Comparison of ENCODE assay signal across 8 cellular contexts in the genomic region with DNA sequence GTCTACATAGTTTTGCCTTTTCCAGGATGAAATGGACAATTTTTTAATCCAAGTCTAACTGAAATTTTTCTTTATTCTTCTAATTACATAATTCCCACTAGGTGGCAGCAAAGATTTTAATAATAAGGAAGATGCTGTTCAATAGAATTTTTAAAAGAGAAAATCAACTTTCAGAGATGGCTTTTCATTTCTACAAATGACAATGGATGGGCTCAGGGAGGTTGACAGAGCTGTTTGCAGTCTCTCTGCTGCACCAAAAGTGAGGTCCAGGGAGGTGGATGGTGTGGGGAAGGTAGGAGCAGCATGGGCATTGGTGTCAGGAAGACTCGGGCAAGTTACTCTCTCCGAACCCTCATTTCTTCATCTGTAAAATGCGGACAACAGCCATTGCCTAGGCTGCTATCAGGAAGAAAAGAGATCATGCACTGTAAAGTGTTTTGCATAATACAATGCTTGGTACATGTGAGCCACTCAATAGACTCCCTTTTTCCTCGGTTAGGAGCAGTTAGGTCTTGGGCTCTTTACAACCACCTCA.
DNase-seq lines count a peak whose midpoint lies in the region; ATAC-seq and TF ChIP-seq lines count a peak whose summit lies in the region.

No MANE protein-coding gene starts in this region.

- peak; percentile 77 for TF ChIP-seq RAD21 in Ishikawa (IDR thresholded peaks at IDR 0.05; ENCODE audit: low read depth)

- in situ Hi-C loops in SK-MEL-5 (cut with HindIII; ENCODE audit: low pct_unique_long_range_greater_than_20kb, low sequenced_read_pairs): loop anchor here (25.0 kb wide), 1 partner anchor 136 kb away; no protein-coding TSS in a partner anchor

- intact Hi-C loops in sciatic nerve (cut with DNase I): loop anchor here (10.0 kb wide), 2 partner anchors 164 to 234 kb away; no protein-coding TSS in a partner anchor
- intact Hi-C loops in activated naive CD4-positive, alpha-beta T cell treated with anti-CD3 and anti-CD28 coated beads for 36 hours (cut with micrococcal nuclease): loop anchor here (1.0 to 10.0 kb wide), 7 partner anchors 81 to 1834 kb away; no protein-coding TSS in a partner anchor

- no peak overlapping the region for H3K27ac Mint-ChIP-seq in activated naive CD4-positive, alpha-beta T cell treated with anti-CD3 and anti-CD28 coated beads for 36 hours

- no peak overlapping the region for H3K4me3 Mint-ChIP-seq in activated naive CD4-positive, alpha-beta T cell treated with anti-CD3 and anti-CD28 coated beads for 36 hours

- DNase-seq in BE2C: no peak
- peak; percentile 50 for DNase-seq in SK-MEL-5 (ENCODE audit: low read depth, low spot score)
- DNase-seq in fibroblast of villous mesenchyme (ENCODE audit: low read depth): peak; percentile 56
- DNase-seq in sciatic nerve (ENCODE audit: low spot score): no peak
- no peak for DNase-seq in activated naive CD4-positive, alpha-beta T cell treated with anti-CD3 and anti-CD28 coated beads for 36 hours

- no peaks in the 10 kb centered on the region for H3K27me3 Mint-ChIP-seq in activated naive CD4-positive, alpha-beta T cell treated with anti-CD3 and anti-CD28 coated beads for 36 hours (ENCODE audit: low read depth)

- peak; percentile 62 for ATAC-seq in sciatic nerve
- ATAC-seq in GM18858 (IDR thresholded peaks at IDR 0.05; ENCODE audit: unreplicated experiment): no peak
- ATAC-seq in HG02970 (IDR thresholded peaks at IDR 0.05; ENCODE audit: low FRiP score, unreplicated experiment): no peak

- no peak for TF ChIP-seq EP300 in Ishikawa (IDR thresholded peaks at IDR 0.05; ENCODE audit: borderline replicate concordance)

- no peaks in the 10 kb centered on the region for H3K36me3 Mint-ChIP-seq in activated naive CD4-positive, alpha-beta T cell treated with anti-CD3 and anti-CD28 coated beads for 36 hours (ENCODE audit: low read depth)

- CTCF ChIA-PET in activated naive CD4-positive, alpha-beta T cell treated with anti-CD3 and anti-CD28 coated beads for 36 hours (lab: Charles Lee): interaction anchor here (0.6 to 18.2 kb wide), 17 partner anchors 11 to 344 kb away, joined by 3 to 307 read pairs (median 5); no protein-coding TSS in a partner anchor

- H3K36me3 ChIP-seq in BE2C: peaks cover 4% of the 10 kb centered on the region; the same call in 1 of the 2 replicates

- no peaks in the 10 kb centered on the region for H3K9me3 Mint-ChIP-seq in activated naive CD4-positive, alpha-beta T cell treated with anti-CD3 and anti-CD28 coated beads for 36 hours

- H3K4me1 ChIP-seq in BE2C: peaks cover 6% of the 10 kb centered on the region; the same call in 1 of the 2 replicates

- H3K4me1 Mint-ChIP-seq in activated naive CD4-positive, alpha-beta T cell treated with anti-CD3 and anti-CD28 coated beads for 36 hours (ENCODE audit: low read depth): peaks cover 20% of the 10 kb centered on the region

- TF ChIP-seq CTCF in BE2C (IDR thresholded peaks at IDR 0.05; ENCODE audit: low read depth, low read length) (peak; percentile 22), fibroblast of villous mesenchyme (IDR thresholded peaks at IDR 0.05; ENCODE audit: insufficient read depth, low read depth, low read length) (peak; percentile 31)

- H3K4me3 ChIP-seq in BE2C (ENCODE audit: low read depth, low read length) (peak overlapping the region; percentile 41), fibroblast of villous mesenchyme (ENCODE audit: low read depth, low read length) (no peak overlapping the region)

- no peaks in the 10 kb centered on the region for H3K27me3 ChIP-seq in BE2C

- H3K9me3 ChIP-seq in BE2C: no peaks in the 10 kb centered on the region

TF ChIP-seq in Ishikawa, 13 proteins besides CTCF, POLR2A, EP300 and RAD21:
- no peak for TF ChIP-seq CEBPB (IDR thresholded peaks at IDR 0.05)
- TF ChIP-seq, protein P1, sequence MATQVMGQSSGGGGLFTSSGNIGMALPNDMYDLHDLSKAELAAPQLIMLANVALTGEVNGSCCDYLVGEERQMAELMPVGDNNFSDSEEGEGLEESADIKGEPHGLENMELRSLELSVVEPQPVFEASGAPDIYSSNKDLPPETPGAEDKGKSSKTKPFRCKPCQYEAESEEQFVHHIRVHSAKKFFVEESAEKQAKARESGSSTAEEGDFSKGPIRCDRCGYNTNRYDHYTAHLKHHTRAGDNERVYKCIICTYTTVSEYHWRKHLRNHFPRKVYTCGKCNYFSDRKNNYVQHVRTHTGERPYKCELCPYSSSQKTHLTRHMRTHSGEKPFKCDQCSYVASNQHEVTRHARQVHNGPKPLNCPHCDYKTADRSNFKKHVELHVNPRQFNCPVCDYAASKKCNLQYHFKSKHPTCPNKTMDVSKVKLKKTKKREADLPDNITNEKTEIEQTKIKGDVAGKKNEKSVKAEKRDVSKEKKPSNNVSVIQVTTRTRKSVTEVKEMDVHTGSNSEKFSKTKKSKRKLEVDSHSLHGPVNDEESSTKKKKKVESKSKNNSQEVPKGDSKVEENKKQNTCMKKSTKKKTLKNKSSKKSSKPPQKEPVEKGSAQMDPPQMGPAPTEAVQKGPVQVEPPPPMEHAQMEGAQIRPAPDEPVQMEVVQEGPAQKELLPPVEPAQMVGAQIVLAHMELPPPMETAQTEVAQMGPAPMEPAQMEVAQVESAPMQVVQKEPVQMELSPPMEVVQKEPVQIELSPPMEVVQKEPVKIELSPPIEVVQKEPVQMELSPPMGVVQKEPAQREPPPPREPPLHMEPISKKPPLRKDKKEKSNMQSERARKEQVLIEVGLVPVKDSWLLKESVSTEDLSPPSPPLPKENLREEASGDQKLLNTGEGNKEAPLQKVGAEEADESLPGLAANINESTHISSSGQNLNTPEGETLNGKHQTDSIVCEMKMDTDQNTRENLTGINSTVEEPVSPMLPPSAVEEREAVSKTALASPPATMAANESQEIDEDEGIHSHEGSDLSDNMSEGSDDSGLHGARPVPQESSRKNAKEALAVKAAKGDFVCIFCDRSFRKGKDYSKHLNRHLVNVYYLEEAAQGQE (IDR thresholded peaks at IDR 0.05; ENCODE audit: low read depth): no peak
- TF ChIP-seq, protein P2, sequence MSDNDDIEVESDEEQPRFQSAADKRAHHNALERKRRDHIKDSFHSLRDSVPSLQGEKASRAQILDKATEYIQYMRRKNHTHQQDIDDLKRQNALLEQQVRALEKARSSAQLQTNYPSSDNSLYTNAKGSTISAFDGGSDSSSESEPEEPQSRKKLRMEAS (IDR thresholded peaks at IDR 0.05): no peak
- no peak for TF ChIP-seq EGR1 (IDR thresholded peaks at IDR 0.05)
- TF ChIP-seq TEAD4 (IDR thresholded peaks at IDR 0.05): no peak
- no peak for TF ChIP-seq ZBTB7A (IDR thresholded peaks at IDR 0.05; ENCODE audit: low read depth)

Comparison
In these comparisons a context has a peak if more than half of its experiments do, and no peak if none do; other contexts are left out.
1. DNase-seq: peak in SK-MEL-5 (single experiment) and fibroblast of villous mesenchyme (single experiment); none in BE2C (single experiment), sciatic nerve (single experiment) and activated naive CD4-positive, alpha-beta T cell treated with anti-CD3 and anti-CD28 coated beads for 36 hours (single experiment).